ENCODE assay signal across 35 cellular contexts in genomic region chr7:156378806-156379205, GRCh38.
"Had no signal": no experiment of that assay in that cellular context is flagged by ENCODE, and none has a peak within 500 bp of the region (broad histone marks: within the 10 kb centered on the region; RNA-seq: fewer than 3 reads in every experiment).

No MANE protein-coding gene starts in this region.

- H3K27me3 Mint-ChIP-seq: activated B cell treated with CpG ODN at 0.5 μM for 24 hours had no signal

- DNase-seq: activated B cell treated with CpG ODN at 0.5 μM for 24 hours; activated CD4-positive, alpha-beta T cell treated with anti-CD3 and anti-CD28 coated beads for 48 hours; activated CD4-positive, alpha-beta T cell treated with anti-CD3 and anti-CD28 coated beads, Interleukin-2, amount 50 U/mL, for 1 hour; activated CD4-positive, alpha-beta T cell treated with anti-CD3 and anti-CD28 coated beads, Interleukin-2, amount 50 U/mL, for 48 hours; activated CD8-positive, alpha-beta memory T cell treated with anti-CD3 and anti-CD28 coated beads for 24 hours; activated CD8-positive, alpha-beta memory T cell treated with anti-CD3 and anti-CD28 coated beads, Interleukin-2, amount 50 U/mL, for 4 hours; activated CD8-positive, alpha-beta T cell treated with anti-CD3 and anti-CD28 coated beads for 36 hours; activated effector memory CD4-positive, alpha-beta T cell treated with anti-CD3 and anti-CD28 coated beads, Interleukin-2, amount 50 U/mL, for 16 hours; activated naive CD4-positive, alpha-beta T cell treated with anti-CD3 and anti-CD28 coated beads for 36 hours; activated naive CD8-positive, alpha-beta T cell treated with anti-CD3 and anti-CD28 coated beads for 36 hours; activated naive CD8-positive, alpha-beta T cell treated with anti-CD3 and anti-CD28 coated beads, Interleukin-2, amount 50 U/mL, for 24 hours; activated T-cell treated with anti-CD3 and anti-CD28 coated beads, Interleukin-2, amount 50 U/mL, for 1 hour; activated T-cell treated with anti-CD3 and anti-CD28 coated beads, Interleukin-2, amount 50 U/mL, for 48 hours; adrenal gland; amygdala; aorta; body of pancreas; central memory CD4-positive, alpha-beta T cell; cortex of kidney; dermis blood vessel endothelial cell; effector CD4-positive, alpha-beta T cell; effector memory CD8-positive, alpha-beta T cell; erythroblast; foreskin keratinocyte; heart right ventricle; T-helper 1 cell; T-helper 2 cell; WERI-Rb-1 had no signal

- H3K36me3 ChIP-seq: adrenal gland, cardiac muscle cell, esophagus muscularis mucosa, gastroesophageal sphincter, heart right ventricle, WERI-Rb-1 had no signal

- H3K36me3 Mint-ChIP-seq: activated naive CD4-positive, alpha-beta T cell treated with anti-CD3 and anti-CD28 coated beads, Interleukin-2, amount 50 U/mL, for 24 hours; activated naive CD8-positive, alpha-beta T cell treated with anti-CD3 and anti-CD28 coated beads for 36 hours had no signal

- H3K4me3 Mint-ChIP-seq: activated B cell treated with CpG ODN at 0.5 μM for 24 hours; activated CD8-positive, alpha-beta T cell treated with anti-CD3 and anti-CD28 coated beads for 36 hours; activated naive CD4-positive, alpha-beta T cell treated with anti-CD3 and anti-CD28 coated beads for 36 hours; activated naive CD4-positive, alpha-beta T cell treated with anti-CD3 and anti-CD28 coated beads, Interleukin-2, amount 50 U/mL, for 24 hours; activated naive CD8-positive, alpha-beta T cell treated with anti-CD3 and anti-CD28 coated beads for 36 hours; activated naive CD8-positive, alpha-beta T cell treated with anti-CD3 and anti-CD28 coated beads, Interleukin-2, amount 50 U/mL, for 24 hours; activated T-helper 1 cell treated with anti-CD3 and anti-CD28 coated beads, Interleukin-12 subunit alpha, Interleukin-12 subunit beta, Interleukin-2, Interleukin-4 antibody, amounts not matched to agents 30 ng/mL and 10 ng/mL and 1 ng/mL, durations not matched to agents 14 hours and 24 hours and 36 hours; effector memory CD8-positive, alpha-beta T cell had no signal

- ATAC-seq: activated CD4-positive, CD25-positive, alpha-beta regulatory T cell treated with anti-CD3 and anti-CD28 coated beads, Interleukin-2, amount 50 U/mL, for 24 hours; activated CD8-positive, alpha-beta T cell treated with anti-CD3 and anti-CD28 coated beads for 36 hours; activated naive CD8-positive, alpha-beta T cell treated with anti-CD3 and anti-CD28 coated beads, Interleukin-2, amount 50 U/mL, for 24 hours; effector memory CD8-positive, alpha-beta T cell; foreskin keratinocyte; gastroesophageal sphincter; heart right ventricle had no signal

- H3K4me3 ChIP-seq: adrenal gland, body of pancreas, cardiac muscle cell, esophagus muscularis mucosa, gastroesophageal sphincter, heart right ventricle had no signal

- H3K27ac ChIP-seq: adrenal gland, cardiac muscle cell, esophagus muscularis mucosa, foreskin keratinocyte, gastroesophageal sphincter, heart right ventricle, WERI-Rb-1 had no signal

- H3K27ac Mint-ChIP-seq: activated B cell treated with CpG ODN at 0.5 μM for 24 hours; activated CD8-positive, alpha-beta T cell treated with anti-CD3 and anti-CD28 coated beads for 36 hours; activated naive CD4-positive, alpha-beta T cell treated with anti-CD3 and anti-CD28 coated beads for 36 hours; activated naive CD4-positive, alpha-beta T cell treated with anti-CD3 and anti-CD28 coated beads, Interleukin-2, amount 50 U/mL, for 24 hours; activated naive CD8-positive, alpha-beta T cell treated with anti-CD3 and anti-CD28 coated beads for 36 hours; activated naive CD8-positive, alpha-beta T cell treated with anti-CD3 and anti-CD28 coated beads, Interleukin-2, amount 50 U/mL, for 24 hours; activated T-helper 1 cell treated with anti-CD3 and anti-CD28 coated beads, Interleukin-12 subunit alpha, Interleukin-12 subunit beta, Interleukin-2, Interleukin-4 antibody, amounts not matched to agents 30 ng/mL and 10 ng/mL and 1 ng/mL, durations not matched to agents 14 hours and 24 hours and 36 hours; activated T-helper 2 cell treated with anti-CD3 and anti-CD28 coated beads, Interferon-gamma antibody, Interleukin-2, Interleukin-4, amounts not matched to agents 10 μg/mL and 5 μg/mL and 100 μg/mL, durations not matched to agents 14 hours and 24 hours and 36 hours; effector memory CD8-positive, alpha-beta T cell had no signal

- H3K27me3 ChIP-seq: adrenal gland, body of pancreas, cardiac muscle cell, foreskin keratinocyte had no signal

- H3K9me3 ChIP-seq: adrenal gland, body of pancreas, esophagus muscularis mucosa, heart right ventricle had no signal

- H3K4me1 Mint-ChIP-seq: activated B cell treated with CpG ODN at 0.5 μM for 24 hours; activated naive CD4-positive, alpha-beta T cell treated with anti-CD3 and anti-CD28 coated beads, Interleukin-2, amount 50 U/mL, for 24 hours; activated naive CD8-positive, alpha-beta T cell treated with anti-CD3 and anti-CD28 coated beads for 36 hours; activated naive CD8-positive, alpha-beta T cell treated with anti-CD3 and anti-CD28 coated beads, Interleukin-2, amount 50 U/mL, for 24 hours had no signal
